In genomic region chr6:129309154-129309553, GRCh38 we compare ENCODE assay signal across 26 cellular contexts.
"Had no signal": no experiment of that assay in that cellular context is flagged by ENCODE, and none has a peak within 500 bp of the region (broad histone marks: within the 10 kb centered on the region; RNA-seq: fewer than 3 reads in every experiment).

No MANE protein-coding gene starts in this region.

- H3K27me3 ChIP-seq: colonic mucosa, esophagus muscularis mucosa, foreskin keratinocyte, ovary, sigmoid colon, spleen, testis, tibial artery had no signal

- H3K4me1 Mint-ChIP-seq: naive thymus-derived CD4-positive, alpha-beta T cell; nephron progenitor cell; stimulated activated memory B cell treated with anti-CD40 and anti-IgM and Interleukin-4, amounts not matched to agents 10 μg/mL and 1 μg/mL and 100 μg/mL, for 72 hours had no signal

- H3K9me3 Mint-ChIP-seq: dendritic cell treated with granulocyte-macrophage colony-stimulating factor and Interleukin-4, amounts not matched to agents 40 ng/mL and 50 ng/mL, for 4 days; nephron progenitor cell; stimulated activated memory B cell treated with anti-CD40 and anti-IgM and Interleukin-4, amounts not matched to agents 10 μg/mL and 1 μg/mL and 100 μg/mL, for 72 hours had no signal

- H3K36me3 Mint-ChIP-seq: naive thymus-derived CD4-positive, alpha-beta T cell; stimulated activated memory B cell treated with anti-CD40 and anti-IgM and Interleukin-4, amounts not matched to agents 10 μg/mL and 1 μg/mL and 100 μg/mL, for 72 hours had no signal

- ATAC-seq: foreskin keratinocyte; left lobe of liver; naive thymus-derived CD4-positive, alpha-beta T cell; psoas muscle; right cardiac atrium; stimulated activated memory B cell treated with anti-CD40 and anti-IgM and Interleukin-4, amounts not matched to agents 10 μg/mL and 1 μg/mL and 100 μg/mL, for 72 hours; stimulated activated naive CD8-positive, alpha-beta T cell treated with anti-CD3 and anti-CD28 coated beads, Interleukin-15, Interleukin-2, amounts not matched to agents 100 U/mL and 50 U/mL, for 24 hours had no signal

- H3K4me1 ChIP-seq: colonic mucosa, psoas muscle, sigmoid colon, spleen, testis, tibial artery had no signal

- H3K27ac ChIP-seq: colonic mucosa, esophagus muscularis mucosa, foreskin keratinocyte, ovary, psoas muscle, sigmoid colon, spleen, testis, tibial artery had no signal

- H3K36me3 ChIP-seq: colonic mucosa, ovary, sigmoid colon, spleen had no signal

- H3K4me3 Mint-ChIP-seq: dendritic cell treated with granulocyte-macrophage colony-stimulating factor and Interleukin-4, amounts not matched to agents 40 ng/mL and 50 ng/mL, for 4 days; mesothelial cell of epicardium; naive thymus-derived CD4-positive, alpha-beta T cell; nephron progenitor cell; stimulated activated memory B cell treated with anti-CD40 and anti-IgM and Interleukin-4, amounts not matched to agents 10 μg/mL and 1 μg/mL and 100 μg/mL, for 72 hours; type B pancreatic cell had no signal

- FAIRE-seq: keratinocyte had no signal

- DNase-seq: colonic mucosa; effector CD8-positive, alpha-beta T cell; foreskin keratinocyte; glutamatergic neuron; mesenchymal stem cell; naive thymus-derived CD4-positive, alpha-beta T cell; nephron progenitor cell; occipital lobe; ovary; posterior cingulate gyrus; psoas muscle; right cardiac atrium; sigmoid colon; spleen; stimulated activated CD4-positive, alpha-beta T cell treated with anti-CD3 and anti-CD28 coated beads, Interleukin-4, amount 100 ng/mL, for 4 hours; stimulated activated naive CD8-positive, alpha-beta T cell treated with anti-CD3 and anti-CD28 coated beads, Interleukin-15, Interleukin-2, amounts not matched to agents 100 U/mL and 50 U/mL, for 24 hours; substantia nigra; testis; tibial artery had no signal

- H3K9me3 ChIP-seq: colonic mucosa, esophagus muscularis mucosa, ovary, psoas muscle, sigmoid colon, spleen, testis, tibial artery had no signal

- H3K27me3 Mint-ChIP-seq: dendritic cell treated with granulocyte-macrophage colony-stimulating factor and Interleukin-4, amounts not matched to agents 40 ng/mL and 50 ng/mL, for 4 days; stimulated activated memory B cell treated with anti-CD40 and anti-IgM and Interleukin-4, amounts not matched to agents 10 μg/mL and 1 μg/mL and 100 μg/mL, for 72 hours; type B pancreatic cell had no signal

- H3K4me3 ChIP-seq: colonic mucosa, esophagus muscularis mucosa, ovary, psoas muscle, sigmoid colon, spleen, testis, tibial artery had no signal
